ENCODE assay signal across 17 cellular contexts in genomic region chr9:37922391-37923120, GRCh38. TPM values are rescaled to one million over a fixed set of nuclear protein-coding genes. Genes with fewer than 3 reads are reported as not detected.
DNase-seq lines count a peak whose midpoint lies in the region; ATAC-seq and TF ChIP-seq lines count a peak whose summit lies in the region.
"Had no signal": no experiment of that assay in that cellular context is flagged by ENCODE, and none has a peak within 500 bp of the region (broad histone marks: within the 10 kb centered on the region; RNA-seq: fewer than 3 reads in every experiment).

No MANE protein-coding gene starts in this region.

- H3K4me3 ChIP-seq in endodermal cell (ENCODE audit: low read length) (peak overlapping the region; percentile 21), spleen (no peak overlapping the region)
- H3K4me3 ChIP-seq: BLaER1 had no signal

- H3K27ac ChIP-seq in RWPE1 (peak overlapping the region; percentile 95), endodermal cell (ENCODE audit: low read depth, low read length) (peak overlapping the region; percentile 39), spleen (no peak overlapping the region)
- H3K27ac ChIP-seq: BLaER1, parathyroid adenoma had no signal

- H3K4me1 ChIP-seq in endodermal cell (ENCODE audit: control insufficient read depth, insufficient read depth, low read length) (peaks cover 31% of the 10 kb centered on the region), spleen (peaks cover 0 to 26% (median 3%) of the 10 kb centered on the region in 6 donors)
- H3K4me1 ChIP-seq: parathyroid adenoma had no signal

- H3K27ac Mint-ChIP-seq in endodermal cell = peak overlapping the region; percentile 57
- no peak overlapping the region for H3K27ac Mint-ChIP-seq in activated CD8-positive, alpha-beta T cell treated with anti-CD3 and anti-CD28 coated beads for 36 hours
- no peak overlapping the region for H3K27ac Mint-ChIP-seq in nephron progenitor cell
- H3K27ac Mint-ChIP-seq: activated T-cell treated with anti-CD3 and anti-CD28 coated beads, Interleukin-2, amount 50 U/mL, for 24 hours; T-helper 1 cell treated with Interleukin-12 subunit alpha and Interleukin-12 subunit beta and Interleukin-4 antibody, amounts not matched to agents 30 μg/mL and 1 μg/mL, for 36 hours had no signal

- POLR2A ChIA-PET in RWPE1 (lab: Yijun Ruan, JAX; ENCODE audit: low non-redundant PET) = no interaction called here
- POLR2A ChIA-PET in activated CD8-positive, alpha-beta T cell treated with anti-CD3 and anti-CD28 coated beads for 36 hours (lab: Charles Lee) = no interaction called here

- ATAC-seq in left lobe of liver = peak; percentile 38
- ATAC-seq in activated CD8-positive, alpha-beta T cell treated with anti-CD3 and anti-CD28 coated beads for 36 hours = no peak
- ATAC-seq: Panc1 had no signal

- peak overlapping the region; percentile 14 for H3K4me3 Mint-ChIP-seq in endodermal cell
- H3K4me3 Mint-ChIP-seq in activated CD8-positive, alpha-beta T cell treated with anti-CD3 and anti-CD28 coated beads for 36 hours = no peak overlapping the region
- no peak overlapping the region for H3K4me3 Mint-ChIP-seq in nephron progenitor cell
- H3K4me3 Mint-ChIP-seq: activated T-cell treated with anti-CD3 and anti-CD28 coated beads, Interleukin-2, amount 50 U/mL, for 24 hours; T-helper 1 cell treated with Interleukin-12 subunit alpha and Interleukin-12 subunit beta and Interleukin-4 antibody, amounts not matched to agents 30 μg/mL and 1 μg/mL, for 36 hours had no signal

- H3K27me3 Mint-ChIP-seq in endodermal cell (ENCODE audit: insufficient read depth) (no peaks in the 10 kb centered on the region), nephron progenitor cell (ENCODE audit: low read depth, poor library complexity) (no peaks in the 10 kb centered on the region)
- no peaks in the 10 kb centered on the region for H3K27me3 Mint-ChIP-seq in activated CD8-positive, alpha-beta T cell treated with anti-CD3 and anti-CD28 coated beads for 36 hours
- H3K27me3 Mint-ChIP-seq: activated T-cell treated with anti-CD3 and anti-CD28 coated beads, Interleukin-2, amount 50 U/mL, for 24 hours had no signal

- H3K4me1 Mint-ChIP-seq in endodermal cell (peaks cover 60% of the 10 kb centered on the region), nephron progenitor cell (peaks cover 94% of the 10 kb centered on the region)
- peaks cover 2% of the 10 kb centered on the region for H3K4me1 Mint-ChIP-seq in activated CD8-positive, alpha-beta T cell treated with anti-CD3 and anti-CD28 coated beads for 36 hours (ENCODE audit: low read depth)

- DNase-seq in RWPE1 (ENCODE audit: low spot score) = no peak
- peak; percentile 59 for DNase-seq in endodermal cell
- no peak for DNase-seq in left lobe of liver (ENCODE audit: low spot score)
- DNase-seq in spleen = peak; percentile 59
- DNase-seq in activated CD8-positive, alpha-beta T cell treated with anti-CD3 and anti-CD28 coated beads for 36 hours = no peak
- no peak for DNase-seq in MV-4-11 (lab: John Stamatoyannopoulos, UW)
- no peak for DNase-seq in nephron progenitor cell
- no peak for DNase-seq in GF-D8 (lab: John Stamatoyannopoulos, UW)
- DNase-seq: activated CD4-positive, alpha-beta T cell treated with anti-CD3 and anti-CD28 coated beads for 48 hours; activated T-cell treated with anti-CD3 and anti-CD28 coated beads, Interleukin-2, amount 50 U/mL, for 24 hours; Kasumi-1; NCI-H1694; NCI-H524 had no signal

- peaks cover 22% of the 10 kb centered on the region for H3K36me3 Mint-ChIP-seq in endodermal cell (ENCODE audit: low read depth)
- H3K36me3 Mint-ChIP-seq in activated CD8-positive, alpha-beta T cell treated with anti-CD3 and anti-CD28 coated beads for 36 hours (ENCODE audit: low read depth) = no peaks in the 10 kb centered on the region
- no peaks in the 10 kb centered on the region for H3K36me3 Mint-ChIP-seq in nephron progenitor cell (ENCODE audit: low read depth)

- no peak for TF ChIP-seq CTCF in RWPE1 (conservative IDR thresholded peaks at IDR 0.05; ENCODE audit: low read depth)
- TF ChIP-seq CTCF in endodermal cell (conservative IDR thresholded peaks at IDR 0.05) = no peak
- TF ChIP-seq CTCF in spleen (IDR thresholded peaks at IDR 0.05 in 8 of 11, conservative IDR thresholded peaks at IDR 0.05 in 3 of 11) = no peak
- no peak for TF ChIP-seq CTCF in activated CD8-positive, alpha-beta T cell treated with anti-CD3 and anti-CD28 coated beads for 36 hours (IDR thresholded peaks at IDR 0.05)
- no peak for TF ChIP-seq CTCF in nephron progenitor cell (IDR thresholded peaks at IDR 0.05)

- H3K36me3 ChIP-seq in endodermal cell (ENCODE audit: control insufficient read depth, insufficient read depth, low read length) (peaks cover 35% of the 10 kb centered on the region), spleen (no peaks in the 10 kb centered on the region)
- H3K36me3 ChIP-seq: BLaER1 had no signal

- no peak for TF ChIP-seq POLR2A in spleen (IDR thresholded peaks at IDR 0.05)

- intact Hi-C loops in spleen (cut with DNase I; ENCODE audit: low total_unique reads) = no loop called here
- intact Hi-C loops in activated CD8-positive, alpha-beta T cell treated with anti-CD3 and anti-CD28 coated beads for 36 hours (cut with micrococcal nuclease) = loop anchor here (10.0 kb wide), 1 partner anchor 362 kb away; no protein-coding TSS in a partner anchor

- peak overlapping the region; percentile 43 for H3K9ac ChIP-seq in endodermal cell (ENCODE audit: extremely low read depth, low read length, poor library complexity, severe bottlenecking)
- H3K9ac ChIP-seq: BLaER1, parathyroid adenoma had no signal

- CTCF ChIA-PET in RWPE1 (lab: Yijun Ruan, JAX) = interaction anchor here (0.9 to 1.0 kb wide), 2 partner anchors 137 to 145 kb away, joined by 3 read pairs; no protein-coding TSS in a partner anchor
- CTCF ChIA-PET in activated CD8-positive, alpha-beta T cell treated with anti-CD3 and anti-CD28 coated beads for 36 hours (lab: Charles Lee) = no interaction called here

- H3K9me3 ChIP-seq in endodermal cell (ENCODE audit: control insufficient read depth, low read length) = no peaks in the 10 kb centered on the region
- H3K9me3 ChIP-seq in spleen = no peaks in the 10 kb centered on the region
- H3K9me3 ChIP-seq: BLaER1 had no signal

- no peaks in the 10 kb centered on the region for H3K27me3 ChIP-seq in endodermal cell (ENCODE audit: control insufficient read depth, insufficient read depth, low read length, poor library complexity, severe bottlenecking)
- H3K27me3 ChIP-seq in spleen (replicated peaks in 1 of 7) = no peaks in the 10 kb centered on the region
- H3K27me3 ChIP-seq: BLaER1 had no signal

- no peaks in the 10 kb centered on the region for H3K9me3 Mint-ChIP-seq in endodermal cell
- H3K9me3 Mint-ChIP-seq in activated CD8-positive, alpha-beta T cell treated with anti-CD3 and anti-CD28 coated beads for 36 hours = no peaks in the 10 kb centered on the region
- H3K9me3 Mint-ChIP-seq in nephron progenitor cell = no peaks in the 10 kb centered on the region
- H3K9me3 Mint-ChIP-seq: activated T-cell treated with anti-CD3 and anti-CD28 coated beads, Interleukin-2, amount 50 U/mL, for 24 hours; T-helper 1 cell treated with Interleukin-12 subunit alpha and Interleukin-12 subunit beta and Interleukin-4 antibody, amounts not matched to agents 30 μg/mL and 1 μg/mL, for 36 hours had no signal

- WGBS in endodermal cell (ENCODE audit: insufficient coverage in 1 of 2, insufficient read length in 1 of 2), 2 experiments = 74 to 85% methylated on average over 8 to 13 of the region's 13 CpGs
- WGBS in spleen, 5 donors = 66 to 95% (median 81%) methylated on average over 9 to 13 of the region's 13 CpGs

RNA-seq across cellular contexts. Expression of gene SLC25A51, which starts 18.6 kb away (rescaled TPM):
- 10 to 100 TPM; 15.8 to 17.2 TPM for total RNA-seq in endodermal cell
- polyA plus RNA-seq in endodermal cell (2013, experiment 1 of 2) = 15.8 TPM
- 16.7 TPM for polyA plus RNA-seq in endodermal cell (2013, experiment 2 of 2)
- 5.6 TPM for total RNA-seq in left lobe of liver
- total RNA-seq in spleen = 10 to 100 TPM; 22.3 to 36.9 (median 32.9) TPM
- polyA plus RNA-seq in spleen = 1 to 10 TPM; 3.7 to 7.4 (median 5.1) TPM
- 10 to 100 TPM; 27.1 to 27.2 TPM for total RNA-seq in activated CD8-positive, alpha-beta T cell treated with anti-CD3 and anti-CD28 coated beads for 36 hours

Comparison
In these comparisons a context has a peak if more than half of its experiments do, and no peak if none do; other contexts are left out.
1. DNase-seq: peak in endodermal cell (single experiment) and spleen (single experiment); none in RWPE1 (single experiment), left lobe of liver (single experiment), activated CD8-positive, alpha-beta T cell treated with anti-CD3 and anti-CD28 coated beads for 36 hours (single experiment), MV-4-11 (single experiment), nephron progenitor cell (single experiment) and GF-D8 (single experiment).
2. H3K27ac ChIP-seq: peak in RWPE1 (single experiment) and endodermal cell (single experiment); none in spleen (0 of 8).